Comparison of ENCODE assay signal across 37 cellular contexts in genomic region chr1:197677313-197677712, GRCh38.
"Had no signal": no experiment of that assay in that cellular context is flagged by ENCODE, and none has a peak within 500 bp of the region (broad histone marks: within the 10 kb centered on the region; RNA-seq: fewer than 3 reads in every experiment).

No MANE protein-coding gene starts in this region.

- H3K4me3 ChIP-seq: SJCRH30 had no signal

- DNase-seq: activated CD4-positive, alpha-beta memory T cell treated with anti-CD3 and anti-CD28 coated beads, Interleukin-2, amount 10 ng/mL, durations not matched to agents 7 days and 5 days; activated CD4-positive, alpha-beta T cell treated with anti-CD3 and anti-CD28 coated beads for 1 hour; activated CD4-positive, alpha-beta T cell treated with anti-CD3 and anti-CD28 coated beads for 48 hours; activated CD4-positive, CD25-positive, alpha-beta regulatory T cell; activated CD8-positive, alpha-beta memory T cell treated with anti-CD3 and anti-CD28 coated beads for 24 hours; activated CD8-positive, alpha-beta memory T cell treated with anti-CD3 and anti-CD28 coated beads, Interleukin-2, amount 10 ng/mL, durations not matched to agents 7 days and 5 days; activated CD8-positive, alpha-beta memory T cell treated with anti-CD3 and anti-CD28 coated beads, Interleukin-2, amount 50 U/mL, for 48 hours; activated effector memory CD4-positive, alpha-beta T cell treated with Interleukin-2 at 50 U/mL for 16 hours; activated naive CD4-positive, alpha-beta T cell treated with anti-CD3 and anti-CD28 coated beads, Interleukin-2, amount 10 ng/mL, durations not matched to agents 7 days and 5 days; activated naive CD8-positive, alpha-beta T cell treated with anti-CD3 and anti-CD28 coated beads, Interleukin-2, amount 50 U/mL, for 24 hours; activated T-cell treated with anti-CD3 and anti-CD28 coated beads, Interleukin-2, amount 50 U/mL, for 48 hours; anterior cingulate cortex; caudate nucleus; cerebellar nuclear complex; KBM-7; MM.1S; MV-4-11; NCI-H1092; NCI-H1436 treated with DMSO at 0.1 percent for 48 hours; NCI-H1694 treated with DMSO at 0.1 percent for 48 hours; NCI-H2029; NCI-H2107; NCI-H2171; NCI-H2227 treated with DMSO at 0.1 percent for 48 hours; NCI-H446 treated with DMSO at 0.1 percent for 48 hours; NCI-H526; NCI-H774; SHP77; SJCRH30; SK-N-SH; SW 1271; T-helper 1 cell; T-helper 9 cell had no signal

- ATAC-seq: activated CD8-positive, alpha-beta memory T cell treated with anti-CD3 and anti-CD28 coated beads, Interleukin-2, amount 10 ng/mL, durations not matched to agents 7 days and 5 days; activated naive CD8-positive, alpha-beta T cell treated with anti-CD3 and anti-CD28 coated beads, Interleukin-2, amount 50 U/mL, for 24 hours; Panc1 had no signal

- H3K4me3 Mint-ChIP-seq: activated CD4-positive, alpha-beta memory T cell treated with anti-CD3 and anti-CD28 coated beads, Interleukin-2, amount 10 ng/mL, durations not matched to agents 7 days and 5 days; activated CD8-positive, alpha-beta memory T cell treated with anti-CD3 and anti-CD28 coated beads, Interleukin-2, amount 10 ng/mL, durations not matched to agents 7 days and 5 days; activated naive CD4-positive, alpha-beta T cell treated with anti-CD3 and anti-CD28 coated beads, Interleukin-2, amount 10 ng/mL, durations not matched to agents 7 days and 5 days; activated naive CD8-positive, alpha-beta T cell; activated naive CD8-positive, alpha-beta T cell treated with anti-CD3 and anti-CD28 coated beads, Interleukin-2, amount 50 U/mL, for 24 hours; brain had no signal

- H3K27ac Mint-ChIP-seq: activated CD4-positive, alpha-beta memory T cell treated with anti-CD3 and anti-CD28 coated beads, Interleukin-2, amount 10 ng/mL, durations not matched to agents 7 days and 5 days; activated CD8-positive, alpha-beta memory T cell treated with anti-CD3 and anti-CD28 coated beads, Interleukin-2, amount 10 ng/mL, durations not matched to agents 7 days and 5 days; activated naive CD4-positive, alpha-beta T cell treated with anti-CD3 and anti-CD28 coated beads, Interleukin-2, amount 10 ng/mL, durations not matched to agents 7 days and 5 days; activated naive CD8-positive, alpha-beta T cell; activated naive CD8-positive, alpha-beta T cell treated with anti-CD3 and anti-CD28 coated beads, Interleukin-2, amount 50 U/mL, for 24 hours had no signal

- H3K9me3 Mint-ChIP-seq: activated CD4-positive, alpha-beta memory T cell treated with anti-CD3 and anti-CD28 coated beads, Interleukin-2, amount 10 ng/mL, durations not matched to agents 7 days and 5 days; activated naive CD4-positive, alpha-beta T cell treated with anti-CD3 and anti-CD28 coated beads, Interleukin-2, amount 10 ng/mL, durations not matched to agents 7 days and 5 days; activated naive CD8-positive, alpha-beta T cell treated with anti-CD3 and anti-CD28 coated beads, Interleukin-2, amount 50 U/mL, for 24 hours; brain had no signal

- H3K4me1 Mint-ChIP-seq: activated naive CD8-positive, alpha-beta T cell treated with anti-CD3 and anti-CD28 coated beads, Interleukin-2, amount 50 U/mL, for 24 hours had no signal

- H3K27ac ChIP-seq: SJCRH30, VCaP had no signal

- H3K36me3 ChIP-seq: SJCRH30 had no signal

- H3K9ac ChIP-seq: SK-N-SH had no signal

- H3K9me3 ChIP-seq: SJCRH30, SK-N-SH had no signal

- H3K36me3 Mint-ChIP-seq: activated naive CD4-positive, alpha-beta T cell treated with anti-CD3 and anti-CD28 coated beads, Interleukin-2, amount 10 ng/mL, durations not matched to agents 7 days and 5 days; activated naive CD8-positive, alpha-beta T cell; brain had no signal

- H3K27me3 Mint-ChIP-seq: activated CD4-positive, alpha-beta memory T cell treated with anti-CD3 and anti-CD28 coated beads, Interleukin-2, amount 10 ng/mL, durations not matched to agents 7 days and 5 days; activated CD8-positive, alpha-beta memory T cell treated with anti-CD3 and anti-CD28 coated beads, Interleukin-2, amount 10 ng/mL, durations not matched to agents 7 days and 5 days; activated naive CD4-positive, alpha-beta T cell treated with anti-CD3 and anti-CD28 coated beads, Interleukin-2, amount 10 ng/mL, durations not matched to agents 7 days and 5 days; activated naive CD8-positive, alpha-beta T cell; activated naive CD8-positive, alpha-beta T cell treated with anti-CD3 and anti-CD28 coated beads, Interleukin-2, amount 50 U/mL, for 24 hours; brain had no signal
